In the genomic region with DNA sequence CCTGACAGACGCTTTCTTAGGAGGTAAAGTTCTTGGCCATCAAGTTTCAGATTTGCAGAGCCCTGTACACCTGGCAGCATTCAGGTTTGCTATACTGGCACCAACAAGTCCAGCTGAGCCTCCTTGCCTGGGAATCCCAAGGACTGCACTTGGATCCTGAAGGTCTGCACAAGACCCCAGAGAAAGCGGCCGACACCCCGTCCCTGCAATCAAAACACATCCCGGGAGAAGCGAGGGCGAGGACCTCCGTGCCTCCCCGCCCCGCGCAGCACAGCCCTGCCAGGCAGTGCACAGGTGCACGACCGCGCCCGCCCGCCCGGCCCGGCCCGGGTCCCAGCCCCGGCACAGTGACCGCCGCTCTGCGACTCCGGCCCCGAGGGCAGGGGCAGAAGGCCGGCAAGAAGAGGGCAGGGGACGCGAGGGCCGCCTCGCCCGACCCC, we compare ENCODE assay signal across 7 cellular contexts. TPM values are rescaled to one million over a fixed set of nuclear protein-coding genes. Genes with fewer than 3 reads are reported as not detected.
DNase-seq lines count a peak whose midpoint lies in the region; ATAC-seq and TF ChIP-seq lines count a peak whose summit lies in the region.

No MANE protein-coding gene starts in this region.

- H3K9me3 ChIP-seq in cardiac muscle cell (ENCODE audit: low read depth) = no peaks in the 10 kb centered on the region

- peak overlapping the region; percentile 81 for H3K4me3 Mint-ChIP-seq in activated CD8-positive, alpha-beta T cell treated with anti-CD3 and anti-CD28 coated beads for 36 hours

- no peak for TF ChIP-seq CTCF in activated CD8-positive, alpha-beta T cell treated with anti-CD3 and anti-CD28 coated beads for 36 hours (IDR thresholded peaks at IDR 0.05)
- no peak for TF ChIP-seq CTCF in cardiac muscle cell (IDR thresholded peaks at IDR 0.05; ENCODE audit: low read depth, low read length)

- no peaks in the 10 kb centered on the region for H3K27me3 ChIP-seq in cardiac muscle cell

- peak; percentile 23 for DNase-seq in activated CD8-positive, alpha-beta T cell treated with anti-CD3 and anti-CD28 coated beads for 36 hours
- DNase-seq in cardiac muscle cell (ENCODE audit: low read depth in 1 of 2, low spot score in 1 of 2) = no peak
- DNase-seq in skeletal muscle cell (ENCODE audit: low read depth) = no peak
- no peak for DNase-seq in activated effector memory CD4-positive, alpha-beta T cell treated with Interleukin-2 at 50 U/mL for 16 hours
- DNase-seq in Kasumi-1 (lab: John Stamatoyannopoulos, UW) = no peak

- H3K27ac Mint-ChIP-seq in activated CD8-positive, alpha-beta T cell treated with anti-CD3 and anti-CD28 coated beads for 36 hours = peak overlapping the region; percentile 78

- H3K27ac ChIP-seq in cardiac muscle cell = peak overlapping the region; percentile 77

- intact Hi-C loops in activated CD8-positive, alpha-beta T cell treated with anti-CD3 and anti-CD28 coated beads for 36 hours (cut with micrococcal nuclease) = loop anchor here (5.0 kb wide), 1 partner anchor 104 kb away; no protein-coding TSS in a partner anchor

- POLR2A ChIA-PET in activated CD8-positive, alpha-beta T cell treated with anti-CD3 and anti-CD28 coated beads for 36 hours (lab: Charles Lee) = interaction anchor here (1.1 to 1.9 kb wide), 3 partner anchors 102 to 195 kb away, joined by 4 to 10 read pairs (median 5); no protein-coding TSS in a partner anchor

- no peaks in the 10 kb centered on the region for H3K9me3 Mint-ChIP-seq in activated CD8-positive, alpha-beta T cell treated with anti-CD3 and anti-CD28 coated beads for 36 hours

- no peaks in the 10 kb centered on the region for H3K36me3 ChIP-seq in cardiac muscle cell

- no peaks in the 10 kb centered on the region for H3K36me3 Mint-ChIP-seq in activated CD8-positive, alpha-beta T cell treated with anti-CD3 and anti-CD28 coated beads for 36 hours (ENCODE audit: low read depth)

- H3K27me3 Mint-ChIP-seq in activated CD8-positive, alpha-beta T cell treated with anti-CD3 and anti-CD28 coated beads for 36 hours = no peaks in the 10 kb centered on the region

- peaks cover 41% of the 10 kb centered on the region for H3K4me1 Mint-ChIP-seq in activated CD8-positive, alpha-beta T cell treated with anti-CD3 and anti-CD28 coated beads for 36 hours (ENCODE audit: low read depth)

- ATAC-seq in GM19351 (IDR thresholded peaks at IDR 0.05; ENCODE audit: unreplicated experiment) = peak; percentile 12
- ATAC-seq in HG03039 (IDR thresholded peaks at IDR 0.05; ENCODE audit: unreplicated experiment) = peak; percentile 9
- no peak for ATAC-seq in activated CD8-positive, alpha-beta T cell treated with anti-CD3 and anti-CD28 coated beads for 36 hours

- peak overlapping the region; percentile 95 for H3K4me3 ChIP-seq in cardiac muscle cell
- peak overlapping the region; percentile 82 for H3K4me3 ChIP-seq in skeletal muscle cell (ENCODE audit: low read depth, low read length)

- CTCF ChIA-PET in activated CD8-positive, alpha-beta T cell treated with anti-CD3 and anti-CD28 coated beads for 36 hours (lab: Charles Lee) = interaction anchor here (0.7 to 2.8 kb wide), 4 partner anchors 9 to 187 kb away, joined by 3 to 19 read pairs (median 3); no protein-coding TSS in a partner anchor

- no peaks in the 10 kb centered on the region for H3K4me1 ChIP-seq in cardiac muscle cell (ENCODE audit: low read depth)

RNA-seq across cellular contexts. Expression of gene MRTFA, which starts 0.6 kb away (rescaled TPM):
- 10 to 100 TPM; 37.4 to 40.0 TPM for total RNA-seq in activated CD8-positive, alpha-beta T cell treated with anti-CD3 and anti-CD28 coated beads for 36 hours
- 61.1 and 116 TPM in 2 replicates for total RNA-seq in cardiac muscle cell
- 32.6 and 44.7 TPM in 2 replicates for polyA plus RNA-seq in cardiac muscle cell

RNA-seq across cellular contexts. Expression of gene MCHR1, which starts 43.3 kb away (rescaled TPM):
- total RNA-seq in activated CD8-positive, alpha-beta T cell treated with anti-CD3 and anti-CD28 coated beads for 36 hours = not detected
- 0.12 and 0.14 TPM in 2 replicates for total RNA-seq in cardiac muscle cell
- 0.59 TPM in 1 of 2 replicates, not detected in the other for polyA plus RNA-seq in cardiac muscle cell
